Comparison of ENCODE assay signal across 17 cellular contexts in the genomic region with DNA sequence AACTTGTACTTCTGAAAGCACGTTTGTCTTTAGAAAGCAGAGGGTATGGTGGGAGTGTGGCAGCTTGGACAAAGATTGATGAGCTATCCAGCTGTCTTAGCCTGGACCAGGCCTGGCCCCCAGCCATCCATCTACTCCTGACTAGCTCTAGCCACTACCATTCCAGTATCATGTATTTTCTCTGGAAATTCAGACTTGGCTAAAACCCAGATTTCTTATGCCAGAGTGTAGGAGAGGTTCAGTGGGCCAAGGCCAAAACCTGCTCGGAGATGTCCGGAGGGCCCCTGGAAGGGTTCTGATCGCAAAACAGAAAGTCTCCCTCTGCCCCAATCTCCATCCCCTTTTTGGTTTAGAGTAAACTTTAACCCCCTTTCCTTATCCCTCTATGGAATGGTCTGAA. TPM values are rescaled to one million over a fixed set of nuclear protein-coding genes. Genes with fewer than 3 reads are reported as not detected.
DNase-seq lines count a peak whose midpoint lies in the region; ATAC-seq and TF ChIP-seq lines count a peak whose summit lies in the region.
"Had no signal": no experiment of that assay in that cellular context is flagged by ENCODE, and none has a peak within 500 bp of the region (broad histone marks: within the 10 kb centered on the region; RNA-seq: fewer than 3 reads in every experiment).

No MANE protein-coding gene starts in this region.

- intact Hi-C loops in sigmoid colon (cut with DNase I) = no loop called here

- H3K4me3 ChIP-seq in fibroblast of pulmonary artery (replicated peaks; ENCODE audit: low read depth, low read length) (no peak overlapping the region), sigmoid colon (no peak overlapping the region)
- H3K4me3 ChIP-seq: BLaER1, GM23248, PC-9 had no signal

- no peak overlapping the region for H3K27ac ChIP-seq in sigmoid colon
- H3K27ac ChIP-seq: BLaER1, GM23248, PC-9 had no signal

- H3K4me1 ChIP-seq in sigmoid colon = no peaks in the 10 kb centered on the region
- H3K4me1 ChIP-seq: BLaER1 had no signal

- DNase-seq in NCI-H1694 treated with DMSO at 0.1 percent for 48 hours (lab: John Stamatoyannopoulos, UW) (peak; percentile 12), NCI-H1694 (lab: John Stamatoyannopoulos, UW) (no peak), NCI-H226 (peak; percentile 34), fibroblast of pulmonary artery (ENCODE audit: low read depth) (peak; percentile 5), sigmoid colon (peak; percentile 18), SK-N-DZ (ENCODE audit: low spot score) (no peak)
- DNase-seq: 8988T, DMS153, GM23248, NCI-H1417 treated with DMSO at 0.1 percent for 48 hours, NCI-H2081, NCI-H526 had no signal

- H3K27me3 ChIP-seq in sigmoid colon = no peaks in the 10 kb centered on the region
- H3K27me3 ChIP-seq: BLaER1 had no signal

- H3K36me3 ChIP-seq in sigmoid colon = no peaks in the 10 kb centered on the region
- H3K36me3 ChIP-seq: BLaER1 had no signal

- TF ChIP-seq CTCF in fibroblast of pulmonary artery (IDR thresholded peaks at IDR 0.05; ENCODE audit: low read length, missing control alignments) (no peak), sigmoid colon (IDR thresholded peaks at IDR 0.05) (no peak)

- H3K9me3 ChIP-seq in sigmoid colon = no peaks in the 10 kb centered on the region
- H3K9me3 ChIP-seq: BLaER1 had no signal

- ATAC-seq in GM21529 (IDR thresholded peaks at IDR 0.05; ENCODE audit: unreplicated experiment) (no peak), GM18909 (IDR thresholded peaks at IDR 0.05; ENCODE audit: poor library complexity, unreplicated experiment) (no peak)
- ATAC-seq: HCT116 had no signal

- no peak for TF ChIP-seq EP300 in sigmoid colon (IDR thresholded peaks at IDR 0.05)

- TF ChIP-seq POLR2A in sigmoid colon (IDR thresholded peaks at IDR 0.05) = no peak

- WGBS in sigmoid colon, 2 donors = 90 to 94% methylated on average over 4 of the region's 4 CpGs

RNA-seq across cellular contexts. Expression of gene MTCH2, which starts 24.8 kb away (rescaled TPM):
- 10 to 100 TPM; 33.2 to 44.6 (median 34.2) TPM for total RNA-seq in sigmoid colon
- polyA plus RNA-seq in sigmoid colon = 100 to 1,000 TPM in 1 of 3 donors, 10 to 100 TPM in 2; 75.1 to 119 (median 94.9) TPM
- polyA plus RNA-seq in SK-N-DZ (2014; cell fraction: cytosol; rRNA removed) = 140 and 145 TPM in 2 replicates
- 76.2 and 84.8 TPM in 2 replicates for polyA plus RNA-seq in SK-N-DZ (2014; cell fraction: nucleus; rRNA removed)

RNA-seq across cellular contexts. Expression of gene AGBL2, which starts 48.0 kb away (rescaled TPM):
- total RNA-seq in sigmoid colon = 1 to 10 TPM in 1 of 4 donors, under 1 TPM in 1, not detected in 2; 0.33 to 1.1 TPM
- 1 to 10 TPM in 1 of 3 donors, under 1 TPM in 1, not detected in 1; 0.92 to 2.2 TPM for polyA plus RNA-seq in sigmoid colon
- polyA plus RNA-seq in SK-N-DZ (2014; cell fraction: cytosol; rRNA removed) = not detected in 2 replicates
- polyA plus RNA-seq in SK-N-DZ (2014; cell fraction: nucleus; rRNA removed) = not detected in 2 replicates

Comparison
In these comparisons a context has a peak if more than half of its experiments do, and no peak if none do; other contexts are left out.
1. DNase-seq: peak in NCI-H1694 treated with DMSO at 0.1 percent for 48 hours (single experiment), NCI-H226 (single experiment), fibroblast of pulmonary artery (single experiment) and sigmoid colon (single experiment); none in NCI-H1694 (single experiment) and SK-N-DZ (single experiment).